14 cellular contexts compared by ENCODE assay signal in the genomic region with DNA sequence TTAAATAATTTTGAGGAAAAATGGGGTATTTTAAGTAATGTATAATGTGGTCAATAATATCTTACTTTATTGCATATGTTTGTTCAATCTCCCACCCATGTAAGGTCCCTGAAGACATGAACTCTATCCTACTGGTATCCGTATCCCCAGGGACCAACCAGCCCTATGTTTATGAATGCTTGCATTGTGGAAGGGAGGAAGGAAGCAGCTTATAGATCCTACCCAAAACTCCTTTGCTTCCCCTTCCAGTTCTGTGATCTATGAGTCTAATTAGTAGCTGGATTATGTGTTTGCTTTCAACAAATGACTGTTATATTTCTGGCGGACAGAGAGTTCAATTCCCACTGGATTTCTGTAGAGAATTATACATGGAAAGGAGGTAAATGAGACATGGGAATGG. TPM values are rescaled to one million over a fixed set of nuclear protein-coding genes. Genes with fewer than 3 reads are reported as not detected.
DNase-seq lines count a peak whose midpoint lies in the region; ATAC-seq and TF ChIP-seq lines count a peak whose summit lies in the region.
"Had no signal": no experiment of that assay in that cellular context is flagged by ENCODE, and none has a peak within 500 bp of the region (broad histone marks: within the 10 kb centered on the region; RNA-seq: fewer than 3 reads in every experiment).

No MANE protein-coding gene starts in this region.

- no peak overlapping the region for H3K4me2 ChIP-seq in PC-9

- H3K4me1 ChIP-seq in neutrophil (ENCODE audit: control insufficient read depth in 1 of 2, insufficient read depth in 1 of 2, low read depth in 1 of 2, low read length in 1 of 2) (peaks cover 32 to 38% of the 10 kb centered on the region in 2 experiments), mucosa of descending colon (ENCODE audit: low read depth) (no peaks in the 10 kb centered on the region), PC-9 (replicated peaks; ENCODE audit: insufficient read depth) (peaks cover 19% of the 10 kb centered on the region; the same call in 1 of the 2 replicates)

- TF ChIP-seq CTCF in NB4 (IDR thresholded peaks at IDR 0.05; ENCODE audit: low read depth, low read length) (no peak), neutrophil (IDR thresholded peaks at IDR 0.05) (no peak), mucosa of descending colon (IDR thresholded peaks at IDR 0.05) (no peak), PC-9 (conservative IDR thresholded peaks at IDR 0.05) (no peak)

- intact Hi-C loops in mucosa of descending colon (cut with DNase I, micrococcal nuclease) (no loop called here), PC-9 (cut with micrococcal nuclease; ENCODE audit: unreplicated experiment) (loop anchor here (2.0 to 5.0 kb wide), 2 partner anchors 37 to 46 kb away; partner anchors contain the start of gene CNTRL)

- H3F3A ChIP-seq in PC-9 (ENCODE audit: insufficient read depth, low read depth): peaks cover 4% of the 10 kb centered on the region; the same call in 1 of the 2 replicates

- H3K27ac Mint-ChIP-seq in activated CD4-positive, alpha-beta T cell treated with anti-CD3 and anti-CD28 coated beads, Interleukin-2, amount 10 ng/mL, durations not matched to agents 7 days and 5 days: peak overlapping the region; percentile 54
- H3K27ac Mint-ChIP-seq in activated naive CD8-positive, alpha-beta T cell treated with anti-CD3 and anti-CD28 coated beads, Interleukin-2, amount 10 ng/mL, durations not matched to agents 7 days and 5 days: peak overlapping the region; percentile 78

- no peaks in the 10 kb centered on the region for H3K79me2 ChIP-seq in PC-9 (ENCODE audit: low read depth)

- no peak for DNase-seq in activated CD4-positive, alpha-beta T cell treated with anti-CD3 and anti-CD28 coated beads, Interleukin-2, amount 10 ng/mL, durations not matched to agents 7 days and 5 days
- no peak for DNase-seq in activated CD4-positive, alpha-beta T cell treated with anti-CD3 and anti-CD28 coated beads for 48 hours
- DNase-seq in NB4 (ENCODE audit: low read depth) (peak; percentile 14), mucosa of descending colon (no peak), PC-9 (no peak)
- no peak for DNase-seq in activated naive CD8-positive, alpha-beta T cell treated with anti-CD3 and anti-CD28 coated beads, Interleukin-2, amount 10 ng/mL, durations not matched to agents 7 days and 5 days
- DNase-seq: amniotic stem cell, DMS79 treated with DMSO at 0.1 percent for 48 hours, lower lobe of right lung, NCI-H1092, NCI-H2171 treated with DMSO at 0.1 percent for 48 hours, tibial artery had no signal

- H3K36me3 ChIP-seq in neutrophil: peaks cover 5% of the 10 kb centered on the region
- H3K36me3 ChIP-seq in mucosa of descending colon (ENCODE audit: low read depth): no peaks in the 10 kb centered on the region
- no peaks in the 10 kb centered on the region for H3K36me3 ChIP-seq in PC-9 (ENCODE audit: low read depth)

- TF ChIP-seq POLR2A in NB4 (IDR thresholded peaks at IDR 0.05; ENCODE audit: extremely low read depth, insufficient read length): no peak

- no TSS peak for BruUV-seq in PC-9 (replicated peaks; lab: Mats Ljungman, UMichigan)

- no peaks in the 10 kb centered on the region for H3K9me2 ChIP-seq in PC-9 (ENCODE audit: insufficient read depth)

- no peak overlapping the region for H3K4me3 ChIP-seq in NB4 (ENCODE audit: low read depth, low read length)
- no peak overlapping the region for H3K4me3 ChIP-seq in neutrophil (ENCODE audit: low read depth in 1 of 2, low read length in 1 of 2)
- no peak overlapping the region for H3K4me3 ChIP-seq in mucosa of descending colon
- H3K4me3 ChIP-seq in PC-9: no peak overlapping the region

- H4K20me1 ChIP-seq in PC-9 (ENCODE audit: insufficient read depth): no peaks in the 10 kb centered on the region

- no peak overlapping the region for H3K4me3 Mint-ChIP-seq in activated CD4-positive, alpha-beta T cell treated with anti-CD3 and anti-CD28 coated beads, Interleukin-2, amount 10 ng/mL, durations not matched to agents 7 days and 5 days
- peak overlapping the region; percentile 47 for H3K4me3 Mint-ChIP-seq in activated naive CD8-positive, alpha-beta T cell treated with anti-CD3 and anti-CD28 coated beads, Interleukin-2, amount 10 ng/mL, durations not matched to agents 7 days and 5 days

- H3K9me3 ChIP-seq in neutrophil: no peaks in the 10 kb centered on the region
- H3K9me3 ChIP-seq in mucosa of descending colon: no peaks in the 10 kb centered on the region
- no peaks in the 10 kb centered on the region for H3K9me3 ChIP-seq in PC-9 (ENCODE audit: insufficient read depth, low read depth)
- H3K9me3 ChIP-seq: lower lobe of right lung, tibial artery had no signal

- no peak overlapping the region for H2AFZ ChIP-seq in PC-9

- POLR2A ChIA-PET in activated CD4-positive, alpha-beta T cell treated with anti-CD3 and anti-CD28 coated beads, Interleukin-2, amount 10 ng/mL, durations not matched to agents 7 days and 5 days (lab: Charles Lee): no interaction called here
- POLR2A ChIA-PET in activated naive CD8-positive, alpha-beta T cell treated with anti-CD3 and anti-CD28 coated beads, Interleukin-2, amount 10 ng/mL, durations not matched to agents 7 days and 5 days (lab: Charles Lee): interaction anchor here (1.0 to 4.0 kb wide), 2 partner anchors 12 to 23 kb away, joined by 3 to 25 read pairs; no protein-coding TSS in a partner anchor
- POLR2A ChIA-PET in PC-9 (lab: Charles Lee; ENCODE audit: unreplicated experiment): interaction anchor here (0.8 kb wide), 1 partner anchor 9 kb away, joined by 8 read pairs; no protein-coding TSS in a partner anchor

- no peaks in the 10 kb centered on the region for H3K27me3 Mint-ChIP-seq in activated CD4-positive, alpha-beta T cell treated with anti-CD3 and anti-CD28 coated beads, Interleukin-2, amount 10 ng/mL, durations not matched to agents 7 days and 5 days
- H3K27me3 Mint-ChIP-seq in activated naive CD8-positive, alpha-beta T cell treated with anti-CD3 and anti-CD28 coated beads, Interleukin-2, amount 10 ng/mL, durations not matched to agents 7 days and 5 days: no peaks in the 10 kb centered on the region

- peaks cover 47% of the 10 kb centered on the region for H3K4me1 Mint-ChIP-seq in activated CD4-positive, alpha-beta T cell treated with anti-CD3 and anti-CD28 coated beads, Interleukin-2, amount 10 ng/mL, durations not matched to agents 7 days and 5 days
- H3K4me1 Mint-ChIP-seq in activated naive CD8-positive, alpha-beta T cell treated with anti-CD3 and anti-CD28 coated beads, Interleukin-2, amount 10 ng/mL, durations not matched to agents 7 days and 5 days: peaks cover 31% of the 10 kb centered on the region

- CTCF ChIA-PET in activated CD4-positive, alpha-beta T cell treated with anti-CD3 and anti-CD28 coated beads, Interleukin-2, amount 10 ng/mL, durations not matched to agents 7 days and 5 days (lab: Charles Lee): interaction anchor here (0.7 to 1.4 kb wide), 4 partner anchors 9 to 139 kb away, joined by 3 to 4 read pairs (median 3); no protein-coding TSS in a partner anchor
- CTCF ChIA-PET in PC-9 (lab: Charles Lee): no interaction called here

- no peak for ATAC-seq in activated naive CD8-positive, alpha-beta T cell treated with anti-CD3 and anti-CD28 coated beads, Interleukin-2, amount 10 ng/mL, durations not matched to agents 7 days and 5 days (ENCODE audit: low read depth)
- ATAC-seq in GM21786 (IDR thresholded peaks at IDR 0.05; ENCODE audit: unreplicated experiment): no peak
- no peak for ATAC-seq in mucosa of descending colon
- ATAC-seq: lower lobe of right lung had no signal

- no peaks in the 10 kb centered on the region for H3K9me3 Mint-ChIP-seq in activated CD4-positive, alpha-beta T cell treated with anti-CD3 and anti-CD28 coated beads, Interleukin-2, amount 10 ng/mL, durations not matched to agents 7 days and 5 days
- H3K9me3 Mint-ChIP-seq in activated naive CD8-positive, alpha-beta T cell treated with anti-CD3 and anti-CD28 coated beads, Interleukin-2, amount 10 ng/mL, durations not matched to agents 7 days and 5 days: no peaks in the 10 kb centered on the region

- H3K27me3 ChIP-seq in neutrophil (no peaks in the 10 kb centered on the region), PC-9 (ENCODE audit: insufficient read depth, low read depth) (no peaks in the 10 kb centered on the region)
- H3K27me3 ChIP-seq: tibial artery had no signal

- H3K27ac ChIP-seq in neutrophil: peak overlapping the region; percentile 84
- H3K27ac ChIP-seq in PC-9: no peak overlapping the region

- H3K36me3 Mint-ChIP-seq in activated CD4-positive, alpha-beta T cell treated with anti-CD3 and anti-CD28 coated beads, Interleukin-2, amount 10 ng/mL, durations not matched to agents 7 days and 5 days (ENCODE audit: low read depth): peaks cover 45% of the 10 kb centered on the region
- H3K36me3 Mint-ChIP-seq in activated naive CD8-positive, alpha-beta T cell treated with anti-CD3 and anti-CD28 coated beads, Interleukin-2, amount 10 ng/mL, durations not matched to agents 7 days and 5 days: peaks cover 29% of the 10 kb centered on the region

RNA-seq across cellular contexts. Expression of gene CNTRL, which starts 45.6 kb away (rescaled TPM):
- total RNA-seq in activated CD4-positive, alpha-beta T cell treated with anti-CD3 and anti-CD28 coated beads, Interleukin-2, amount 10 ng/mL, durations not matched to agents 7 days and 5 days: 10 to 100 TPM; 90.7 to 91.5 TPM
- 10 to 100 TPM; 92.3 to 94.6 TPM for total RNA-seq in activated naive CD8-positive, alpha-beta T cell treated with anti-CD3 and anti-CD28 coated beads, Interleukin-2, amount 10 ng/mL, durations not matched to agents 7 days and 5 days
- total RNA-seq in mucosa of descending colon (10 to 100 TPM in 1 of 3 donors, 1 to 10 TPM in 2; 9.6 to 12.4 (median 9.7) TPM), PC-9 (2021) (41.6 and 44.9 TPM in 2 replicates)
